ENCODE assay signal across 8 cellular contexts in the genomic region with DNA sequence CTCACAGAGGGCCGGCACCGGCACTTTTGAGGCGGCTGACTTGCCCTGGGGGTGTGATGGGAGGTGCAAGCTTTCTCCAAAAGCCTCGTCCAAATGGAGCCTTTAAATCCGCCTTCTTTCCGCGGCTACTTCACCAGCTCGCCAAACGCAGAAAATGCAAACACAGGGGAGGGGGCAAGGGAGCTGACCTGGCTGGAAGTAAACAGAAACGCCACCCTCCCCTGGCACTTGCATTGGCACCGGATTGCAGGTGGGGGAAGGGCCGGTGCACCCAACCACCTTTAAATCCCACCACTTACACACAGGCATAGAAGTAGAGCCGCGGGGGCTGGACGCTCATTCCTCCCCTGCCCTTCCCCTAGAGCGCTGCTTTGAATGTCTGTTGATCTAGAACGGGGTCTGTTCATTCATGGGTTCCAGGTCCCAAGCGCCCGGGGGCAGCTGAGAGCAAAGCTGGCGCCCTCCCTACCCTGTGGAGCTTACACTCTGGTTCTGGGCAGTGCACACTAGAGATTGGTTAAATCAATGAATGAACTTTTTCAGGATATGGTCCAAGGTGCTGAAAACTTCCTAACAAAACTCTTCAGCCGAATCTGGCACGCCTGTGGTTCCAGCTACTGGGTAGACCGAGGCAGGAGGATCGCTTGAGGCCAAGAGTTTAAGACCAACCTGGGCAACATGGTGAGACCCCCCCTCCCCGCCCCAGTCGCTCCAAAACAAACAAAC. TPM values are rescaled to one million over a fixed set of nuclear protein-coding genes. Genes with fewer than 3 reads are reported as not detected.
DNase-seq lines count a peak whose midpoint lies in the region; ATAC-seq and TF ChIP-seq lines count a peak whose summit lies in the region.
"Not testable (repeated sequence)": the region's sequence is repeated elsewhere in the genome, so short reads cannot be mapped to it uniquely, and the experiment has no call there.

No MANE protein-coding gene starts in this region.

- not testable (repeated sequence) for H3K27ac ChIP-seq in CD4-positive, alpha-beta T cell (ENCODE audit: low read depth, low read length); ascending aorta; neuronal stem cell (replicated peaks; ENCODE audit: low read length); subcutaneous abdominal adipose tissue (ENCODE audit: low read depth, low read length)

- H3K27me3 ChIP-seq in CD4-positive, alpha-beta T cell (ENCODE audit: control insufficient read depth, insufficient read depth, low read length); ascending aorta; kidney epithelial cell (ENCODE audit: control insufficient read depth, insufficient read depth, low read length); neuronal stem cell (ENCODE audit: control insufficient read depth in 3 of 3, insufficient read depth in 3 of 3, low read depth in 1 of 3, low read length in 3 of 3); subcutaneous abdominal adipose tissue (ENCODE audit: control insufficient read depth in 5 of 5, insufficient read depth in 4 of 5, low read length in 5 of 5): not testable (repeated sequence)

- not testable (repeated sequence) for H3K9me3 ChIP-seq in CD4-positive, alpha-beta T cell (ENCODE audit: control insufficient read depth, low read length); ascending aorta; neuronal stem cell (replicated peaks in 1 of 2; ENCODE audit: control insufficient read depth in 2 of 2, insufficient read depth in 1 of 2, low read depth in 1 of 2, low read length in 2 of 2); subcutaneous abdominal adipose tissue (ENCODE audit: control insufficient read depth in 5 of 5, low read length in 5 of 5)

- DNase-seq in CD4-positive, alpha-beta T cell; Jurkat, Clone E6-1 (ENCODE audit: low read depth, low spot score); T-cell; ascending aorta (ENCODE audit: low spot score in 2 of 2); kidney epithelial cell (ENCODE audit: low read depth); neuronal stem cell (ENCODE audit: low spot score): not testable (repeated sequence)
- peak; percentile 27 for DNase-seq in epithelial cell of esophagus (ENCODE audit: low read depth)

- H3K9ac ChIP-seq in neuronal stem cell (ENCODE audit: low read depth, low read length, poor library complexity); subcutaneous abdominal adipose tissue (ENCODE audit: low read length in 5 of 5): not testable (repeated sequence)

- H3K4me3 ChIP-seq in Jurkat, Clone E6-1 (ENCODE audit: low read length) = peak overlapping the region; percentile 62
- H3K4me3 ChIP-seq in ascending aorta = peak overlapping the region; percentile 55 to 60
- peak overlapping the region; percentile 49 for H3K4me3 ChIP-seq in epithelial cell of esophagus (ENCODE audit: low read length)
- H3K4me3 ChIP-seq in kidney epithelial cell (ENCODE audit: low read depth, low read length) = peak overlapping the region; percentile 45
- peak overlapping the region in 1 of 2 donors; percentile 50 for H3K4me3 ChIP-seq in neuronal stem cell (ENCODE audit: low read length in 2 of 2)
- H3K4me3 ChIP-seq in subcutaneous abdominal adipose tissue (ENCODE audit: low read depth in 1 of 5, low read length in 5 of 5) = peak overlapping the region; percentile 25 to 56 (median 49)

- not testable (repeated sequence) for TF ChIP-seq CTCF in CD4-positive, alpha-beta T cell (IDR thresholded peaks at IDR 0.05); ascending aorta (IDR thresholded peaks at IDR 0.05); epithelial cell of esophagus (IDR thresholded peaks at IDR 0.05; ENCODE audit: insufficient read depth, low read depth, low read length, missing control alignments); kidney epithelial cell (IDR thresholded peaks at IDR 0.05; ENCODE audit: insufficient read depth, low read length, poor library complexity, severe bottlenecking)

- peaks cover 12% of the 10 kb centered on the region for H3K79me1 ChIP-seq in neuronal stem cell (ENCODE audit: low read depth, low read length)

- H3K36me3 ChIP-seq in ascending aorta; kidney epithelial cell (ENCODE audit: control insufficient read depth, insufficient read depth, low read length); neuronal stem cell (replicated peaks in 1 of 2; ENCODE audit: control insufficient read depth in 2 of 2, insufficient read depth in 2 of 2, low read length in 2 of 2); subcutaneous abdominal adipose tissue (ENCODE audit: control insufficient read depth in 5 of 5, insufficient read depth in 5 of 5, low read length in 5 of 5): not testable (repeated sequence)

- H4K8ac ChIP-seq in neuronal stem cell (ENCODE audit: low read depth, low read length) = not testable (repeated sequence)

- intact Hi-C loops in CD4-positive, alpha-beta T cell (cut with DNase I, micrococcal nuclease) = loop anchor here (1.0 to 5.0 kb wide), 5 partner anchors 101 to 459 kb away; a partner anchor contains a TSS
- intact Hi-C loops in ascending aorta (cut with DNase I) = loop anchor here (1.0 to 2.0 kb wide), 5 partner anchors 25 to 101 kb away; a partner anchor contains a TSS

- H2BK5ac ChIP-seq in neuronal stem cell (ENCODE audit: low read length) = not testable (repeated sequence)

- peak overlapping the region; percentile 95 for H2AFZ ChIP-seq in neuronal stem cell (ENCODE audit: low read length)

- not testable (repeated sequence) for H3K23ac ChIP-seq in neuronal stem cell (ENCODE audit: low read depth, low read length, poor library complexity)

- POLR2A ChIA-PET in CD4-positive, alpha-beta T cell (lab: Charles Lee) = interaction anchor here (1.3 kb wide), 2 partner anchors 29 to 110 kb away, joined by 3 to 4 read pairs; a partner anchor contains a TSS
- POLR2A ChIA-PET in T-cell (lab: Charles Lee) = interaction anchor here in 1 of 2 donors (0.6 kb wide), 1 partner anchor 30 kb away, joined by 6 read pairs; no protein-coding TSS in a partner anchor

- H3K27me3 Mint-ChIP-seq in CD4-positive, alpha-beta T cell; T-cell: not testable (repeated sequence)

- H3K4me1 Mint-ChIP-seq in CD4-positive, alpha-beta T cell (ENCODE audit: low read depth) = peaks cover 44% of the 10 kb centered on the region
- H3K4me1 Mint-ChIP-seq in T-cell = peaks cover 44 to 57% (median 50%) of the 10 kb centered on the region in 3 donors

- peak overlapping the region; percentile 76 for H3K18ac ChIP-seq in neuronal stem cell (ENCODE audit: low read length)

- H3K4me2 ChIP-seq in neuronal stem cell (ENCODE audit: insufficient read depth, low read length, poor library complexity, severe bottlenecking) = peak overlapping the region; percentile 45

- not testable (repeated sequence) for H2BK15ac ChIP-seq in neuronal stem cell (ENCODE audit: low read length)

- no CpG with 5 or more reads among the region's 26 CpGs for WGBS in neuronal stem cell (ENCODE audit: extremely low coverage in 2 of 2, insufficient read length in 2 of 2, insufficient replicate concordance in 1 of 2), 2 donors

- CTCF ChIA-PET in CD4-positive, alpha-beta T cell (lab: Charles Lee); T-cell (lab: Charles Lee): not testable (repeated sequence)

- peak overlapping the region; percentile 66 for H3K4ac ChIP-seq in neuronal stem cell (ENCODE audit: low read length)

- peak overlapping the region; percentile 90 for H2AK5ac ChIP-seq in neuronal stem cell (ENCODE audit: low read depth, low read length)

- H3K4me1 ChIP-seq in ascending aorta = peaks cover 8 to 14% of the 10 kb centered on the region in 2 donors
- H3K4me1 ChIP-seq in neuronal stem cell (ENCODE audit: control insufficient read depth in 2 of 2, insufficient read depth in 1 of 2, low read depth in 1 of 2, low read length in 2 of 2) = peaks cover 12 to 28% of the 10 kb centered on the region in 2 donors
- peaks cover 3 to 44% (median 40%) of the 10 kb centered on the region in 5 donors for H3K4me1 ChIP-seq in subcutaneous abdominal adipose tissue (ENCODE audit: control insufficient read depth in 5 of 5, insufficient read depth in 5 of 5, low read length in 5 of 5)

- peak overlapping the region; percentile 94 for H3K4me3 Mint-ChIP-seq in CD4-positive, alpha-beta T cell
- H3K4me3 Mint-ChIP-seq in T-cell = peak overlapping the region; percentile 84 to 91 (median 90)

- not testable (repeated sequence) for H4K91ac ChIP-seq in neuronal stem cell (ENCODE audit: low read depth, low read length, poor library complexity)

- H3K27ac Mint-ChIP-seq in CD4-positive, alpha-beta T cell = peak overlapping the region; percentile 81
- peak overlapping the region in 1 of 2 donors; percentile 8 for H3K27ac Mint-ChIP-seq in T-cell

- H2BK120ac ChIP-seq in neuronal stem cell (ENCODE audit: low read depth, low read length) = not testable (repeated sequence)

- H3K14ac ChIP-seq in neuronal stem cell (ENCODE audit: low read length) = not testable (repeated sequence)

- not testable (repeated sequence) for H2BK12ac ChIP-seq in neuronal stem cell (ENCODE audit: low read length)

- peaks cover 19% of the 10 kb centered on the region for H3K36me3 Mint-ChIP-seq in CD4-positive, alpha-beta T cell (ENCODE audit: low read depth)
- H3K36me3 Mint-ChIP-seq in T-cell = not testable (repeated sequence)

- not testable (repeated sequence) for ATAC-seq in CD4-positive, alpha-beta T cell (ENCODE audit: poor library complexity); T-cell (replicated peaks in 1 of 4)

- not testable (repeated sequence) for H3K9me3 Mint-ChIP-seq in CD4-positive, alpha-beta T cell; T-cell

RNA-seq across cellular contexts. Expression of a gene that starts 0.9 kb away (rescaled TPM):
- 10 to 100 TPM; 16.4 to 18.3 TPM for total RNA-seq in CD4-positive, alpha-beta T cell
- 3.8 TPM for polyA plus RNA-seq in Jurkat, Clone E6-1 (2012; ENCODE audit: insufficient read depth, insufficient read length)
- total RNA-seq in T-cell (10 to 100 TPM; 23.7 to 32.6 (median 27.3) TPM), ascending aorta (131 TPM), kidney epithelial cell (34.6 and 41.6 TPM in 2 replicates)
- 15.1 TPM for polyA plus RNA-seq in neuronal stem cell (2013, experiment 1 of 2)
- 15.8 TPM for polyA plus RNA-seq in neuronal stem cell (2013, experiment 2 of 2)
